Comparison of ENCODE assay signal across 8 cellular contexts in the genomic region with DNA sequence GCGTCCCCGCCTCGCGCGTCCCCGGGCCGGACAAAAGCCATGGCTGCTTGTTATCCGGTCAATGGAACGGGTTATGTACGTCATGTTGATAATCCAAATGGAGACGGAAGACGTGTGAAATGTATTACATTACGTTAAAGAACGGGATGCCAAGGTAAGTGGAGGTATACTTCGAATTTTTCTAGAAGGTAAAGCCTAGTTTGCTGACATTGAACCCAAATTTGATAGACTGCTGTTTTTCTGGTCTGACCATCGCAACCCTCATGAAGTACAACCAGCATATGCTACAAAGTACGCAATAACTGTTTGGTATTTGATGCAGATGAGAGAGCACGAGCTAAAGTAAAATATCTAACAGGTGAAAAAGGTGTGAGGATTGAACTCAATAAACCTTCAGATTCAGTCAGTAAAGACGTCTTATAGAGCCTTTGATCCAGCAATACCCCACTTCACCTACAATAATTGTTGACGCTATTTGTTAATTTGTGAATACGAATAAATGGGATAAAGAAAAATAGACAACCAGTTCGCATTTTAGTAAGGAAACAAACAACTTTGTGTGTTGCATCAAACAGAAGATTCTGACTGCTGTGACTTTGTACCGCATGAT. TPM values are rescaled to one million over a fixed set of nuclear protein-coding genes. Genes with fewer than 3 reads are reported as not detected.
A peak's percentile ranks its signal among the peaks of the same experiment; 100 is the strongest.
DNase-seq lines count a peak whose midpoint lies in the region; ATAC-seq and TF ChIP-seq lines count a peak whose summit lies in the region.

No MANE protein-coding gene starts in this region.

- peaks cover 55% of the 10 kb centered on the region for H3K4me1 Mint-ChIP-seq in activated naive CD4-positive, alpha-beta T cell treated with anti-CD3 and anti-CD28 coated beads, Interleukin-2, amount 10 ng/mL, durations not matched to agents 7 days and 5 days
- peaks cover 54% of the 10 kb centered on the region for H3K4me1 Mint-ChIP-seq in brain

- no peak for DNase-seq in activated naive CD4-positive, alpha-beta T cell treated with anti-CD3 and anti-CD28 coated beads, Interleukin-2, amount 10 ng/mL, durations not matched to agents 7 days and 5 days
- DNase-seq in activated naive CD4-positive, alpha-beta T cell treated with anti-CD3 and anti-CD28 coated beads, Interleukin-2, amount 50 U/mL, for 16 hours, result no peak
- DNase-seq in lung (ENCODE audit: low spot score), result no peak
- no peak for DNase-seq in transverse colon
- DNase-seq in stimulated activated CD4-positive, alpha-beta T cell treated with anti-CD3 and anti-CD28 coated beads, Interleukin-2, amount 100 ng/mL, for 24 hours, result no peak
- DNase-seq in KBM-7, result no peak

- CTCF ChIA-PET in activated naive CD4-positive, alpha-beta T cell treated with anti-CD3 and anti-CD28 coated beads, Interleukin-2, amount 10 ng/mL, durations not matched to agents 7 days and 5 days (lab: Charles Lee), result interaction anchor here (0.7 to 6.2 kb wide), 6 partner anchors 9 to 294 kb away, joined by 3 to 54 read pairs (median 3); a partner anchor contains a TSS

- peaks cover 8 to 13% of the 10 kb centered on the region in 2 donors for H3K4me1 ChIP-seq in lung (ENCODE audit: control insufficient read depth in 2 of 2, insufficient read depth in 2 of 2, low read length in 2 of 2)
- peaks cover 18 to 41% (median 27%) of the 10 kb centered on the region in 4 donors for H3K4me1 ChIP-seq in transverse colon

- no peak for TF ChIP-seq CTCF in brain (conservative IDR thresholded peaks at IDR 0.05)
- no peak for TF ChIP-seq CTCF in lung (IDR thresholded peaks at IDR 0.05; ENCODE audit: control extremely low read depth, extremely low read depth)
- no peak for TF ChIP-seq CTCF in transverse colon (IDR thresholded peaks at IDR 0.05)

- in situ Hi-C loops in transverse colon (cut with MboI; ENCODE audit: low pct_ligation_motif_present in 1 of 4, low pct_unique_long_range_greater_than_20kb in 1 of 4, low sequenced_read_pairs in 3 of 4) (no loop called here), KBM-7 (cut with MboI; ENCODE audit: low pct_unique_long_range_greater_than_20kb, low sequenced_read_pairs) (no loop called here)

- H3K27me3 ChIP-seq in lung (ENCODE audit: control insufficient read depth, insufficient read depth) (no peaks in the 10 kb centered on the region), transverse colon (no peaks in the 10 kb centered on the region)

- H3K27ac Mint-ChIP-seq in activated naive CD4-positive, alpha-beta T cell treated with anti-CD3 and anti-CD28 coated beads, Interleukin-2, amount 10 ng/mL, durations not matched to agents 7 days and 5 days, result peak overlapping the region; percentile 88
- H3K27ac Mint-ChIP-seq in brain, result peak overlapping the region in 4 of 5 experiments; percentile 27 to 82 (median 78)

- no peaks in the 10 kb centered on the region for H3K27me3 Mint-ChIP-seq in activated naive CD4-positive, alpha-beta T cell treated with anti-CD3 and anti-CD28 coated beads, Interleukin-2, amount 10 ng/mL, durations not matched to agents 7 days and 5 days
- peaks cover 6% of the 10 kb centered on the region for H3K27me3 Mint-ChIP-seq in brain

- H3K4me3 Mint-ChIP-seq in activated naive CD4-positive, alpha-beta T cell treated with anti-CD3 and anti-CD28 coated beads, Interleukin-2, amount 10 ng/mL, durations not matched to agents 7 days and 5 days, result peak overlapping the region; percentile 82
- H3K4me3 Mint-ChIP-seq in brain, result peak overlapping the region; percentile 84 to 91 (median 86)

- TF ChIP-seq POLR2A in transverse colon (IDR thresholded peaks at IDR 0.05), result no peak

- WGBS in lung, 2 donors, result 33 to 36% methylated on average over 23 of the region's 23 CpGs
- 29 to 62% methylated on average over 9 to 23 of the region's 23 CpGs for WGBS in transverse colon (ENCODE audit: low coverage in 1 of 2), 2 donors

- no peaks in the 10 kb centered on the region for H3K9me3 Mint-ChIP-seq in activated naive CD4-positive, alpha-beta T cell treated with anti-CD3 and anti-CD28 coated beads, Interleukin-2, amount 10 ng/mL, durations not matched to agents 7 days and 5 days
- H3K9me3 Mint-ChIP-seq in brain, result peaks cover 0 to 3% (median 2%) of the 10 kb centered on the region in 5 experiments

- H3K36me3 ChIP-seq in lung (ENCODE audit: control insufficient read depth in 2 of 2, insufficient read depth in 2 of 2, low read length in 2 of 2), result peaks cover 8 to 9% of the 10 kb centered on the region in 2 donors
- H3K36me3 ChIP-seq in transverse colon, result peaks cover 0 to 12% (median 2%) of the 10 kb centered on the region in 4 donors

- TF ChIP-seq EP300 in transverse colon (IDR thresholded peaks at IDR 0.05; ENCODE audit: low read depth), result no peak

- no peaks in the 10 kb centered on the region for H3K9me3 ChIP-seq in lung (ENCODE audit: control insufficient read depth in 2 of 2, insufficient read depth in 1 of 2, low read length in 1 of 2)
- no peaks in the 10 kb centered on the region for H3K9me3 ChIP-seq in transverse colon

- intact Hi-C loops in transverse colon (cut with DNase I; ENCODE audit: low total_unique reads), result no loop called here

- peak overlapping the region; percentile 90 to 95 for H3K27ac ChIP-seq in lung (ENCODE audit: low read depth in 1 of 2, low read length in 1 of 2)
- H3K27ac ChIP-seq in transverse colon, result peak overlapping the region; percentile 90 to 97 (median 94)

- peak overlapping the region; percentile 85 for H3K4me3 ChIP-seq in lung
- H3K4me3 ChIP-seq in transverse colon, result peak overlapping the region; percentile 19 to 70 (median 56)

- ATAC-seq in lung (ENCODE audit: insufficient read depth, low FRiP score) (no peak), GM19467 (IDR thresholded peaks at IDR 0.05; ENCODE audit: unreplicated experiment) (no peak)

- peaks cover 39% of the 10 kb centered on the region for H3K36me3 Mint-ChIP-seq in activated naive CD4-positive, alpha-beta T cell treated with anti-CD3 and anti-CD28 coated beads, Interleukin-2, amount 10 ng/mL, durations not matched to agents 7 days and 5 days
- H3K36me3 Mint-ChIP-seq in brain, result peaks cover 36% of the 10 kb centered on the region

RNA-seq across cellular contexts. Expression of a gene that starts 19.8 kb away (rescaled TPM):
- polyA plus RNA-seq in brain (ENCODE audit: insufficient read depth, low read depth, low replicate concordance) (11.8 TPM), lung (10 to 100 TPM; 18.2 to 19.7 TPM)
- total RNA-seq in lung (10 to 100 TPM; 33.3 to 35.6 TPM), transverse colon (10 to 100 TPM; 12.7 to 37.4 (median 26.5) TPM)

RNA-seq across cellular contexts. Expression of a gene that starts 23.7 kb away (rescaled TPM):
- polyA plus RNA-seq in brain (ENCODE audit: insufficient read depth, low read depth, low replicate concordance), result 10.5 TPM
- 1 to 10 TPM; 2.6 to 9.3 TPM for total RNA-seq in lung
- polyA plus RNA-seq in lung, result 1 to 10 TPM; 4.7 to 6.4 TPM
- total RNA-seq in transverse colon, result 1 to 10 TPM in 2 of 4 donors, not detected in 2; 2.3 to 2.4 TPM

RNA-seq across cellular contexts. Expression of a gene that starts 33.5 kb away (rescaled TPM):
- polyA plus RNA-seq in brain (ENCODE audit: insufficient read depth, low read depth, low replicate concordance) (10.7 TPM), lung (1 to 10 TPM; 2.5 to 3.7 TPM)
- total RNA-seq in lung (10 to 100 TPM in 1 of 2 donors, 1 to 10 TPM in 1; 5.0 to 12.8 TPM), transverse colon (10 to 100 TPM in 1 of 4 donors, 1 to 10 TPM in 3; 1.1 to 55.9 (median 8.1) TPM)
